ENCODE assay signal across 1 cellular context in genomic region chr5:180785794-180786221, GRCh38.
TF ChIP-seq lines count a peak whose summit lies in the region.

No MANE protein-coding gene starts in this region.

TF ChIP-seq in HCT116, 20 proteins besides CTCF, POLR2A, EP300 and RAD21 (continued from another document):
- no peak for TF ChIP-seq SIN3A (IDR thresholded peaks at IDR 0.05; ENCODE audit: low read depth)
